8 cellular contexts compared by ENCODE assay signal in the genomic region with DNA sequence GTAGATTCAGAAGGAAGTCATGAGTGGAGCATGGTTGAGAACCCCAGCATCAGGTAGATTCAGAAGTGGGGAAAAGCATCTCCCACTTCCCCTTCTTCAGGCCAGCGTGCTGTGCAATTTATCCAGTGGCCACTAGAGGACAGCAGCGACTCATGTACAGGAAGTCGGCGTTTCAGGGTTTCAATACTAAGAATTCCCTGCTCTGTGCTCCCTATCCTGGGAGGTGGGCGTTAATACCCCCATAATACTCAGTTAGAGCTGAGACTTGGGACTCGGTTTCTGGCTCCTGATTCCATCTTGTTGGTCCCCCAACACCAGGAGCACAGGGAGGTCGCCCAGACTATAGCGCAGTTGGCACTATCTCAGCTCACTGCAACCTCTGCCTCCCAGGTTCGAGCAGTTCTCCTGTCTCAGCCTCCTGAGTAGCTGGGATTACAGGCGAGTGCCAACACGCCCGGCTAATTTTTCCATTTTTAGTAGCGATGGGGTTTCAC.
DNase-seq lines count a peak whose midpoint lies in the region; FAIRE-seq and TF ChIP-seq lines count a peak whose summit lies in the region.

No MANE protein-coding gene starts in this region.

- H3K9me3 ChIP-seq in SJCRH30 (replicated peaks) = no peaks in the 10 kb centered on the region
- no peaks in the 10 kb centered on the region for H3K9me3 ChIP-seq in prostate gland
- H3K9me3 ChIP-seq in vagina = no peaks in the 10 kb centered on the region

- peak; percentile 60 for DNase-seq in A172 (ENCODE audit: low spot score)
- DNase-seq in GM12892 (ENCODE audit: insufficient read length) = no peak
- DNase-seq in SJCRH30 = peak; percentile 67 to 82
- peak; percentile 90 for DNase-seq in activated effector memory CD4-positive, alpha-beta T cell treated with anti-CD3 and anti-CD28 coated beads, Interleukin-2, amount 50 U/mL, for 16 hours
- DNase-seq in glomerular visceral epithelial cell (ENCODE audit: extremely low spot score) = peak; percentile 68
- DNase-seq in prostate gland (ENCODE audit: low spot score) = peak; percentile 68
- DNase-seq in vagina (ENCODE audit: extremely low spot score in 2 of 2) = no peak

- 25% methylated on average over 13 of the region's 13 CpGs for whole genome bisulfite sequencing in prostate gland

- H3K27me3 ChIP-seq in KMS-11 (ENCODE audit: insufficient read depth, low read depth) = no peaks in the 10 kb centered on the region
- no peaks in the 10 kb centered on the region for H3K27me3 ChIP-seq in SJCRH30
- no peaks in the 10 kb centered on the region for H3K27me3 ChIP-seq in prostate gland (replicated peaks; ENCODE audit: insufficient read depth)
- no peaks in the 10 kb centered on the region for H3K27me3 ChIP-seq in vagina

- TF ChIP-seq POLR2A in GM12892 (IDR thresholded peaks at IDR 0.05; ENCODE audit: low read depth, low read length) (no peak), prostate gland (IDR thresholded peaks at IDR 0.05) (no peak), vagina (IDR thresholded peaks at IDR 0.05) (no peak)

- H3K4me2 ChIP-seq in KMS-11 = no peak overlapping the region

- H3K27ac ChIP-seq in KMS-11 (no peak overlapping the region), SJCRH30 (no peak overlapping the region), prostate gland (no peak overlapping the region), vagina (no peak overlapping the region)

- H3K4me3 ChIP-seq in KMS-11 (IDR thresholded peaks at IDR 0.05; ENCODE audit: insufficient read depth, low read depth, low read length) (no peak overlapping the region), SJCRH30 (no peak overlapping the region), prostate gland (no peak overlapping the region), vagina (peak overlapping the region in 1 of 2 donors; percentile 12)

- no peaks in the 10 kb centered on the region for H3K79me2 ChIP-seq in KMS-11 (ENCODE audit: insufficient read depth, low read depth)

- H4K20me1 ChIP-seq in KMS-11 (ENCODE audit: insufficient read depth) = no peaks in the 10 kb centered on the region

- H3K4me1 ChIP-seq in KMS-11 (ENCODE audit: low read depth, poor library complexity, severe bottlenecking) (peaks cover 41% of the 10 kb centered on the region), SJCRH30 (peaks cover 2% of the 10 kb centered on the region; the same call in 1 of the 2 replicates), prostate gland (replicated peaks) (no peaks in the 10 kb centered on the region), vagina (no peaks in the 10 kb centered on the region)

- peak; percentile 92 for FAIRE-seq in GM12892 (lab: Jason Lieb, UNC)

- H2AFZ ChIP-seq in KMS-11 (ENCODE audit: low read depth) = peak overlapping the region; percentile 25; the same call in 1 of the 2 replicates

- H3K36me3 ChIP-seq in KMS-11 (ENCODE audit: insufficient read depth) = no peaks in the 10 kb centered on the region
- no peaks in the 10 kb centered on the region for H3K36me3 ChIP-seq in SJCRH30
- no peaks in the 10 kb centered on the region for H3K36me3 ChIP-seq in prostate gland
- no peaks in the 10 kb centered on the region for H3K36me3 ChIP-seq in vagina

- intact Hi-C loops in prostate gland (cut with DNase I) (loop anchor here (10.0 kb wide), 2 partner anchors 292 to 582 kb away; no protein-coding TSS in a partner anchor), vagina (cut with DNase I) (loop anchor here (10.0 kb wide), 1 partner anchor 292 kb away; no protein-coding TSS in a partner anchor)

- H3K9ac ChIP-seq in KMS-11 = no peak overlapping the region

- TF ChIP-seq CTCF in KMS-11 (conservative IDR thresholded peaks at IDR 0.05; ENCODE audit: low read depth, low read length) = peak; percentile 98
- peak; percentile 81 to 94 (median 88) for TF ChIP-seq CTCF in prostate gland (IDR thresholded peaks at IDR 0.05)
- TF ChIP-seq CTCF in vagina (IDR thresholded peaks at IDR 0.05) = peak; percentile 81 to 94 (median 89)

Comparison
In these comparisons a context has a peak if more than half of its experiments do, and no peak if none do; other contexts are left out.
1. DNase-seq: peak in A172 (single experiment), SJCRH30 (2 of 2), activated effector memory CD4-positive, alpha-beta T cell treated with anti-CD3 and anti-CD28 coated beads, Interleukin-2, amount 50 U/mL, for 16 hours (single experiment), glomerular visceral epithelial cell (single experiment) and prostate gland (single experiment); none in GM12892 (single experiment) and vagina (0 of 2).
2. Peak in every context shown above with its lines, with median percentiles within 50 percentile points of each other: CTCF ChIP-seq.